ENCODE assay signal across 17 cellular contexts in genomic region chr2:88810017-88810416, GRCh38.
DNase-seq lines count a peak whose midpoint lies in the region; ATAC-seq, FAIRE-seq and TF ChIP-seq lines count a peak whose summit lies in the region.
"Had no signal": no experiment of that assay in that cellular context is flagged by ENCODE, and none has a peak within 500 bp of the region (broad histone marks: within the 10 kb centered on the region; RNA-seq: fewer than 3 reads in every experiment).

No MANE protein-coding gene starts in this region.

- no peaks in the 10 kb centered on the region for H3K9me3 ChIP-seq in right lobe of liver
- H3K9me3 ChIP-seq: esophagus squamous epithelium, psoas muscle had no signal

- H3K36me3 ChIP-seq in right lobe of liver, result no peaks in the 10 kb centered on the region
- H3K36me3 ChIP-seq: esophagus squamous epithelium, SJCRH30 had no signal

- H3K4me1 ChIP-seq in right lobe of liver, result no peaks in the 10 kb centered on the region
- H3K4me1 ChIP-seq: esophagus squamous epithelium, psoas muscle, SJCRH30 had no signal

- no peak overlapping the region for H3K27ac ChIP-seq in right lobe of liver
- H3K27ac ChIP-seq: esophagus squamous epithelium, hepatocyte, psoas muscle, SJCRH30 had no signal

- FAIRE-seq in RCC 7860 (lab: Jason Lieb, UNC), result no peak

- peak; percentile 68 for ATAC-seq in HG02759 (IDR thresholded peaks at IDR 0.05; ENCODE audit: unreplicated experiment)
- ATAC-seq in GM18498 (IDR thresholded peaks at IDR 0.05; ENCODE audit: unreplicated experiment), result no peak
- no peak for ATAC-seq in right lobe of liver
- ATAC-seq: left lobe of liver, psoas muscle had no signal

- intact Hi-C loops in right lobe of liver (cut with DNase I), result no loop called here

- no peak for TF ChIP-seq POLR2A in right lobe of liver (IDR thresholded peaks at IDR 0.05)

- TF ChIP-seq CTCF in right lobe of liver (IDR thresholded peaks at IDR 0.05), result no peak

- DNase-seq in NCI-H510A treated with DMSO at 0.1 percent for 48 hours (lab: John Stamatoyannopoulos, UW), result peak; percentile 50
- DNase-seq in NCI-H510A (lab: John Stamatoyannopoulos, UW), result no peak
- peak; percentile 59 to 79 for DNase-seq in NCI-H1930 (lab: John Stamatoyannopoulos, UW)
- DNase-seq in right lobe of liver, result no peak
- no peak for DNase-seq in activated CD8-positive, alpha-beta memory T cell treated with anti-CD3 and anti-CD28 coated beads, Interleukin-2, amount 50 U/mL, for 48 hours
- no peak for DNase-seq in RCC 7860 (ENCODE audit: low spot score)
- DNase-seq: activated gamma-delta T cell treated with Interleukin-2 at 50 U/mL for 16 hours; esophagus squamous epithelium; H7; NCI-H1105 treated with DMSO at 0.1 percent for 48 hours; psoas muscle; stimulated activated CD4-positive, alpha-beta T cell treated with anti-CD3 and anti-CD28 coated beads, Interleukin-15, amount 100 ng/mL, for 24 hours had no signal

- H3K27me3 ChIP-seq in right lobe of liver, result no peaks in the 10 kb centered on the region
- H3K27me3 ChIP-seq: hepatocyte, SJCRH30 had no signal

- no peak overlapping the region for H3K4me3 ChIP-seq in right lobe of liver
- H3K4me3 ChIP-seq: esophagus squamous epithelium, hepatocyte, psoas muscle, SJCRH30 had no signal

- 7% methylated on average over 2 of the region's 2 CpGs for WGBS in right lobe of liver (ENCODE audit: insufficient coverage, low coverage, low lambda C conversion rate, missing lambda C conversion rate)

Comparison
In these comparisons a context has a peak if more than half of its experiments do, and no peak if none do; other contexts are left out.
1. DNase-seq: peak in NCI-H510A treated with DMSO at 0.1 percent for 48 hours (single experiment) and NCI-H1930 (2 of 2); none in NCI-H510A (single experiment), right lobe of liver (0 of 3), activated CD8-positive, alpha-beta memory T cell treated with anti-CD3 and anti-CD28 coated beads, Interleukin-2, amount 50 U/mL, for 48 hours (single experiment) and RCC 7860 (single experiment).